Comparison of ENCODE assay signal across 14 cellular contexts in genomic region chr4:1266881-1267763, GRCh38. TPM values are rescaled to one million over a fixed set of nuclear protein-coding genes. Genes with fewer than 3 reads are reported as not detected.
A peak's percentile ranks its signal among the peaks of the same experiment; 100 is the strongest.
DNase-seq lines count a peak whose midpoint lies in the region; ATAC-seq and TF ChIP-seq lines count a peak whose summit lies in the region.
"Had no signal": no experiment of that assay in that cellular context is flagged by ENCODE, and none has a peak within 500 bp of the region (broad histone marks: within the 10 kb centered on the region; RNA-seq: fewer than 3 reads in every experiment).

No MANE protein-coding gene starts in this region.

- TF ChIP-seq CTCF in GM06990 (IDR thresholded peaks at IDR 0.05; ENCODE audit: insufficient read depth, low read length, poor library complexity, severe bottlenecking) (no peak), GM20000 (IDR thresholded peaks at IDR 0.05; ENCODE audit: extremely low read depth, missing control alignments) (no peak), natural killer cell (IDR thresholded peaks at IDR 0.05) (no peak)

- H3K4me1 Mint-ChIP-seq in activated CD8-positive, alpha-beta T cell treated with anti-CD3 and anti-CD28 coated beads, Interleukin-2, amount 10 ng/mL, durations not matched to agents 7 days and 5 days (ENCODE audit: low read depth): peaks cover 20% of the 10 kb centered on the region
- H3K4me1 Mint-ChIP-seq in natural killer cell: peaks cover 9 to 10% of the 10 kb centered on the region in 2 donors
- H3K4me1 Mint-ChIP-seq: brain had no signal

- intact Hi-C loops in natural killer cell (cut with micrococcal nuclease): loop anchor here (1.0 kb wide), 2 partner anchors 100 to 137 kb away; no protein-coding TSS in a partner anchor

- H3K27me3 ChIP-seq in GM06990 (replicated peaks; ENCODE audit: control insufficient read depth, insufficient read depth, low read length): no peaks in the 10 kb centered on the region

- CTCF ChIA-PET in activated CD8-positive, alpha-beta T cell treated with anti-CD3 and anti-CD28 coated beads, Interleukin-2, amount 10 ng/mL, durations not matched to agents 7 days and 5 days (lab: Charles Lee): interaction anchor here (0.7 to 3.7 kb wide), 25 partner anchors 9 to 194 kb away, joined by 3 to 57 read pairs (median 6); partner anchors contain the start of genes CTBP1, MAEA and UVSSA

- H3K4me3 ChIP-seq in GM06990 (replicated peaks; ENCODE audit: low read depth, low read length): no peak overlapping the region
- H3K4me3 ChIP-seq: K562, SK-N-MC had no signal

- H3K36me3 Mint-ChIP-seq in activated CD8-positive, alpha-beta T cell treated with anti-CD3 and anti-CD28 coated beads, Interleukin-2, amount 10 ng/mL, durations not matched to agents 7 days and 5 days (ENCODE audit: low read depth): peaks cover 30% of the 10 kb centered on the region
- H3K36me3 Mint-ChIP-seq in natural killer cell: no peaks in the 10 kb centered on the region

- no peaks in the 10 kb centered on the region for H3K27me3 Mint-ChIP-seq in activated CD8-positive, alpha-beta T cell treated with anti-CD3 and anti-CD28 coated beads, Interleukin-2, amount 10 ng/mL, durations not matched to agents 7 days and 5 days (ENCODE audit: low read depth)
- H3K27me3 Mint-ChIP-seq in natural killer cell (ENCODE audit: low read depth in 2 of 2): no peaks in the 10 kb centered on the region
- H3K27me3 Mint-ChIP-seq: brain had no signal

- peak; percentile 79 for ATAC-seq in activated CD8-positive, alpha-beta T cell treated with anti-CD3 and anti-CD28 coated beads, Interleukin-2, amount 10 ng/mL, durations not matched to agents 7 days and 5 days
- ATAC-seq in natural killer cell (peak in 2 of 3 donors; percentile 22 to 60), HG03097 (IDR thresholded peaks at IDR 0.05; ENCODE audit: low FRiP score, unreplicated experiment) (no peak)
- ATAC-seq: left ventricle myocardium superior had no signal

- DNase-seq in GM06990 (ENCODE audit: extremely low read depth, insufficient read length) (peak; percentile 52), GM20000 (ENCODE audit: low spot score) (peak; percentile 44), natural killer cell (no peak), NCI-H1092 (lab: John Stamatoyannopoulos, UW) (no peak), midbrain (lab: John Stamatoyannopoulos, UW) (no peak), cortex of kidney (lab: John Stamatoyannopoulos, UW) (no peak)
- no peak for DNase-seq in activated CD8-positive, alpha-beta T cell treated with anti-CD3 and anti-CD28 coated beads, Interleukin-2, amount 10 ng/mL, durations not matched to agents 7 days and 5 days
- DNase-seq: GOT3, NCI-H1417 treated with DMSO at 0.1 percent for 48 hours had no signal

- H3K36me3 ChIP-seq in GM06990 (ENCODE audit: control insufficient read depth, insufficient read depth, low read length): no peaks in the 10 kb centered on the region

- peaks cover 8% of the 10 kb centered on the region for H3K9me3 Mint-ChIP-seq in activated CD8-positive, alpha-beta T cell treated with anti-CD3 and anti-CD28 coated beads, Interleukin-2, amount 10 ng/mL, durations not matched to agents 7 days and 5 days (ENCODE audit: insufficient read depth)
- H3K9me3 Mint-ChIP-seq in natural killer cell: peaks cover 2% of the 10 kb centered on the region in 2 donors

- POLR2A ChIA-PET in activated CD8-positive, alpha-beta T cell treated with anti-CD3 and anti-CD28 coated beads, Interleukin-2, amount 10 ng/mL, durations not matched to agents 7 days and 5 days (lab: Charles Lee): interaction anchor here (0.7 to 5.8 kb wide), 8 partner anchors 10 to 99 kb away, joined by 3 to 123 read pairs (median 7); partner anchors contain the start of genes CTBP1 and MAEA

- peak overlapping the region; percentile 95 for H3K27ac Mint-ChIP-seq in activated CD8-positive, alpha-beta T cell treated with anti-CD3 and anti-CD28 coated beads, Interleukin-2, amount 10 ng/mL, durations not matched to agents 7 days and 5 days
- H3K27ac Mint-ChIP-seq in natural killer cell: peak overlapping the region; percentile 92 to 95
- H3K27ac Mint-ChIP-seq: brain had no signal

- H3K4me3 Mint-ChIP-seq in activated CD8-positive, alpha-beta T cell treated with anti-CD3 and anti-CD28 coated beads, Interleukin-2, amount 10 ng/mL, durations not matched to agents 7 days and 5 days: peak overlapping the region; percentile 70
- peak overlapping the region; percentile 64 for H3K4me3 Mint-ChIP-seq in natural killer cell
- H3K4me3 Mint-ChIP-seq: brain had no signal

RNA-seq across cellular contexts. Expression of gene CTBP1, which starts 18.2 kb away (rescaled TPM):
- 100 to 1,000 TPM; 214 to 217 TPM for total RNA-seq in activated CD8-positive, alpha-beta T cell treated with anti-CD3 and anti-CD28 coated beads, Interleukin-2, amount 10 ng/mL, durations not matched to agents 7 days and 5 days
- total RNA-seq in natural killer cell: 100 to 1,000 TPM; 384 to 388 (median 388) TPM

RNA-seq across cellular contexts. Expression of gene MAEA, which starts 22.6 kb away (rescaled TPM):
- 10 to 100 TPM; 60.3 to 65.1 TPM for total RNA-seq in activated CD8-positive, alpha-beta T cell treated with anti-CD3 and anti-CD28 coated beads, Interleukin-2, amount 10 ng/mL, durations not matched to agents 7 days and 5 days
- 10 to 100 TPM; 63.5 to 89.2 (median 64.0) TPM for total RNA-seq in natural killer cell

Comparison
In these comparisons a context has a peak if more than half of its experiments do, and no peak if none do; other contexts are left out.
1. DNase-seq: peak in GM06990 (single experiment) and GM20000 (single experiment); none in activated CD8-positive, alpha-beta T cell treated with anti-CD3 and anti-CD28 coated beads, Interleukin-2, amount 10 ng/mL, durations not matched to agents 7 days and 5 days (single experiment), natural killer cell (single experiment), NCI-H1092 (single experiment), midbrain (single experiment) and cortex of kidney (single experiment).